In genomic region chr11:18347471-18348125, GRCh38 we compare ENCODE assay signal across 1 cellular context.
TF ChIP-seq lines count a peak whose summit lies in the region.

No MANE protein-coding gene starts in this region.

TF ChIP-seq in SK-N-SH treated with all-trans-retinoic acid at 6 μM for 48 hours, 23 proteins besides CTCF, POLR2A, EP300 and RAD21 (continued from another document):
- TF ChIP-seq PATZ1 (CRISPR knock-in tag; IDR thresholded peaks at IDR 0.05; ENCODE audit: borderline replicate concordance) = no peak
- no peak for TF ChIP-seq TCF4 (CRISPR knock-in tag; IDR thresholded peaks at IDR 0.05; ENCODE audit: borderline replicate concordance)
- TF ChIP-seq ZNF8 (CRISPR knock-in tag; IDR thresholded peaks at IDR 0.05) = no peak
- TF ChIP-seq ARNTL (CRISPR knock-in tag; IDR thresholded peaks at IDR 0.05; ENCODE audit: borderline replicate concordance, low read depth) = no peak
TF ChIP-seq in SK-N-SH treated with all-trans-retinoic acid at 6 μM for 48 hours: peak in this region for 0.
